In genomic region chr16:89118361-89119061, GRCh38 we compare ENCODE assay signal across 17 cellular contexts. TPM values are rescaled to one million over a fixed set of nuclear protein-coding genes. Genes with fewer than 3 reads are reported as not detected.
DNase-seq lines count a peak whose midpoint lies in the region; ATAC-seq, FAIRE-seq and TF ChIP-seq lines count a peak whose summit lies in the region.
"Had no signal": no experiment of that assay in that cellular context is flagged by ENCODE, and none has a peak within 500 bp of the region (broad histone marks: within the 10 kb centered on the region; RNA-seq: fewer than 3 reads in every experiment).

No MANE protein-coding gene starts in this region.

- no peaks in the 10 kb centered on the region for H3K9me3 Mint-ChIP-seq in H9
- no peaks in the 10 kb centered on the region for H3K9me3 Mint-ChIP-seq in stimulated activated naive B cell treated with anti-CD40 and anti-IgM and Interleukin-4, amounts not matched to agents 10 μg/mL and 1 μg/mL and 100 μg/mL, for 72 hours
- H3K9me3 Mint-ChIP-seq: mesothelial cell of epicardium had no signal

- TF ChIP-seq CTCF in H9 (conservative IDR thresholded peaks at IDR 0.05) (no peak), K562 (IDR thresholded peaks at IDR 0.05 in 2 of 3, conservative IDR thresholded peaks at IDR 0.05 in 1 of 3; ENCODE audit: insufficient read depth in 2 of 3, low read depth in 1 of 3, low read length in 3 of 3) (no peak), mucosa of descending colon (IDR thresholded peaks at IDR 0.05) (no peak)

- CTCF ChIA-PET in K562 (lab: Yijun Ruan, JAX; ENCODE audit: low intra/inter-chr PET ratio): no interaction called here

- no peak overlapping the region for H3K23ac ChIP-seq in H9 (ENCODE audit: insufficient read length, low read depth, low read length)

- H3K4me3 ChIP-seq in BLaER1 treated with 17β-estradiol and CSF1 and Interleukin-3, amounts not matched to agents 10 nM and 100 nM: no peak overlapping the region
- H3K4me3 ChIP-seq in K562: no peak overlapping the region
- no peak overlapping the region for H3K4me3 ChIP-seq in mucosa of descending colon
- no peak overlapping the region for H3K4me3 ChIP-seq in H7 (ENCODE audit: insufficient read depth, low read depth, low read length)
- H3K4me3 ChIP-seq: HAP-1, stomach had no signal

- H2BK12ac ChIP-seq in H9 (ENCODE audit: insufficient read length, low read depth, low read length): no peak overlapping the region

- H3K79me2 ChIP-seq in H9 (ENCODE audit: insufficient read depth, low read length): no peaks in the 10 kb centered on the region
- no peaks in the 10 kb centered on the region for H3K79me2 ChIP-seq in K562 (ENCODE audit: control insufficient read depth, insufficient read depth, low read length)

- H3K27ac ChIP-seq in BLaER1 treated with 17β-estradiol and CSF1 and Interleukin-3, amounts not matched to agents 10 nM and 100 nM: peak overlapping the region in 3 of 11 experiments; percentile 21 to 77 (median 74); a peak in 3 of 22 replicates
- H3K27ac ChIP-seq in H9 (ENCODE audit: insufficient read length, low read depth, low read length) (no peak overlapping the region), K562 (ENCODE audit: extremely low read depth, low read depth, low read length) (no peak overlapping the region)
- H3K27ac ChIP-seq: stomach had no signal

- H2AFZ ChIP-seq in H9 (ENCODE audit: low read length) (no peak overlapping the region), K562 (ENCODE audit: low read depth, low read length) (no peak overlapping the region)

- H3K56ac ChIP-seq in H9 (ENCODE audit: insufficient read length, low read depth, low read length): no peak overlapping the region

- in situ Hi-C loops in K562 (cut with MboI): no loop called here

- H3K4me1 ChIP-seq in BLaER1 treated with 17β-estradiol and CSF1 and Interleukin-3, amounts not matched to agents 10 nM and 100 nM: peaks cover 36 to 92% (median 70%) of the 10 kb centered on the region in 10 experiments
- H3K4me1 ChIP-seq in H9 (ENCODE audit: insufficient read depth, low read length): no peaks in the 10 kb centered on the region; the same call in 1 of the 2 replicates
- peaks cover 13 to 44% of the 10 kb centered on the region in 2 experiments; a peak in 4 of 5 replicates for H3K4me1 ChIP-seq in K562 (replicated peaks in 1 of 2; ENCODE audit: control insufficient read depth in 2 of 2, insufficient read depth in 2 of 2, low read length in 2 of 2)
- H3K4me1 ChIP-seq in mucosa of descending colon (ENCODE audit: low read depth): peaks cover 16% of the 10 kb centered on the region
- H3K4me1 ChIP-seq: BE2C, HAP-1 had no signal

- no peak overlapping the region for H4K5ac ChIP-seq in H9 (ENCODE audit: insufficient read length, low read depth, low read length)

- peaks cover 53 to 70% (median 64%) of the 10 kb centered on the region in 11 experiments for H3K36me3 ChIP-seq in BLaER1 treated with 17β-estradiol and CSF1 and Interleukin-3, amounts not matched to agents 10 nM and 100 nM
- H3K36me3 ChIP-seq in K562 (ENCODE audit: control insufficient read depth, insufficient read depth, low read length): peaks cover 73% of the 10 kb centered on the region; the same call in 2 of the 3 replicates
- no peaks in the 10 kb centered on the region for H3K36me3 ChIP-seq in mucosa of descending colon (ENCODE audit: low read depth)
- peaks cover 7% of the 10 kb centered on the region for H3K36me3 ChIP-seq in H7 (replicated peaks; ENCODE audit: control insufficient read depth, insufficient read depth, low read length)

- no peaks in the 10 kb centered on the region for H3K27me3 Mint-ChIP-seq in H9 (ENCODE audit: low read depth)
- no peaks in the 10 kb centered on the region for H3K27me3 Mint-ChIP-seq in stimulated activated naive B cell treated with anti-CD40 and anti-IgM and Interleukin-4, amounts not matched to agents 10 μg/mL and 1 μg/mL and 100 μg/mL, for 72 hours

- H3K9me1 ChIP-seq in K562 (ENCODE audit: control insufficient read depth, insufficient read depth, low read length): no peaks in the 10 kb centered on the region

- no TSS peak for BruUV-seq in K562 (replicated peaks; lab: Mats Ljungman, UMichigan)

- FAIRE-seq in K562 (lab: Jason Lieb, UNC): no peak

- H4K20me1 ChIP-seq in BLaER1 treated with 17β-estradiol and CSF1 and Interleukin-3, amounts not matched to agents 10 nM and 100 nM: peaks cover 0 to 34% (median 5%) of the 10 kb centered on the region in 11 experiments; a peak in 6 of 22 replicates
- H4K20me1 ChIP-seq in H9 (ENCODE audit: control insufficient read depth, insufficient read depth, insufficient read length) (peaks cover 2% of the 10 kb centered on the region), K562 (replicated peaks; ENCODE audit: control insufficient read depth, insufficient read depth, low read length) (no peaks in the 10 kb centered on the region; the same call in 1 of the 2 replicates)

- intact Hi-C loops in K562 (cut with micrococcal nuclease) (no loop called here), mucosa of descending colon (cut with DNase I, micrococcal nuclease) (no loop called here)

- no peak overlapping the region for H3K18ac ChIP-seq in H9 (ENCODE audit: insufficient read length, low read depth, low read length)

- peaks cover 19 to 65% (median 65%) of the 10 kb centered on the region in 3 experiments for H3K36me3 Mint-ChIP-seq in H9 (ENCODE audit: insufficient read depth in 1 of 3, low read depth in 3 of 3)
- H3K36me3 Mint-ChIP-seq in stimulated activated naive B cell treated with anti-CD40 and anti-IgM and Interleukin-4, amounts not matched to agents 10 μg/mL and 1 μg/mL and 100 μg/mL, for 72 hours: peaks cover 58 to 85% of the 10 kb centered on the region in 2 donors

- H3K14ac ChIP-seq in H9 (ENCODE audit: insufficient read depth, low read length): no peak overlapping the region; the same call in 1 of the 2 replicates

- peaks cover 0 to 2% (median 0%) of the 10 kb centered on the region in 11 experiments; a peak in 1 of 22 replicates for H3K9me3 ChIP-seq in BLaER1 treated with 17β-estradiol and CSF1 and Interleukin-3, amounts not matched to agents 10 nM and 100 nM (replicated peaks in 1 of 11)
- no peaks in the 10 kb centered on the region for H3K9me3 ChIP-seq in H9 (ENCODE audit: control insufficient read depth, low read depth, low read length)
- H3K9me3 ChIP-seq in K562 (replicated peaks; ENCODE audit: control insufficient read depth, insufficient read depth, low read depth, low read length): no peaks in the 10 kb centered on the region
- H3K9me3 ChIP-seq in mucosa of descending colon: no peaks in the 10 kb centered on the region
- H3K9me3 ChIP-seq: BE2C, HAP-1, stomach had no signal

- H3K4me3 Mint-ChIP-seq in H9: peak overlapping the region in 1 of 2 experiments; percentile 50; a peak in 1 of 5 replicates
- no peak overlapping the region for H3K4me3 Mint-ChIP-seq in stimulated activated naive B cell treated with anti-CD40 and anti-IgM and Interleukin-4, amounts not matched to agents 10 μg/mL and 1 μg/mL and 100 μg/mL, for 72 hours
- H3K4me3 Mint-ChIP-seq: mesothelial cell of epicardium had no signal

- TF ChIP-seq POLR2A in K562 (conservative IDR thresholded peaks at IDR 0.05): no peak

- no peak overlapping the region for H3T11ph ChIP-seq in H9 (ENCODE audit: low read length)

- H3K27ac Mint-ChIP-seq in H9: peak overlapping the region; percentile 59 to 81 (median 78); a peak in 6 of 7 replicates
- H3K27ac Mint-ChIP-seq in stimulated activated naive B cell treated with anti-CD40 and anti-IgM and Interleukin-4, amounts not matched to agents 10 μg/mL and 1 μg/mL and 100 μg/mL, for 72 hours: no peak overlapping the region
- H3K27ac Mint-ChIP-seq: mesothelial cell of epicardium had no signal

- POLR2A ChIA-PET in K562 (lab: Yijun Ruan, JAX): interaction anchor here (0.6 to 1.1 kb wide), 3 partner anchors 13 to 333 kb away, joined by 3 to 6 read pairs (median 4); partner anchors contain the start of gene PIEZO1

- no peak overlapping the region for H2BK5ac ChIP-seq in H9 (ENCODE audit: insufficient read length, low read length)

- no peak for ATAC-seq in K562
- no peak for ATAC-seq in mucosa of descending colon
- ATAC-seq in stimulated activated naive B cell treated with anti-CD40 and anti-IgM and Interleukin-4, amounts not matched to agents 10 μg/mL and 1 μg/mL and 100 μg/mL, for 72 hours (replicated peaks): no peak
- ATAC-seq: esophagus mucosa had no signal

- no peak for TF ChIP-seq RAD21 in K562 (CRISPR knock-in tag; conservative IDR thresholded peaks at IDR 0.05 in 1 of 2, IDR thresholded peaks at IDR 0.05 in 1 of 2)

- H3K4me1 Mint-ChIP-seq in H9: peaks cover 19 to 23% of the 10 kb centered on the region in 2 experiments
- H3K4me1 Mint-ChIP-seq in stimulated activated naive B cell treated with anti-CD40 and anti-IgM and Interleukin-4, amounts not matched to agents 10 μg/mL and 1 μg/mL and 100 μg/mL, for 72 hours: peaks cover 34 to 53% of the 10 kb centered on the region in 2 donors

- no peak overlapping the region for H3K4ac ChIP-seq in H9 (ENCODE audit: low read depth, low read length)

- H3K4me2 ChIP-seq in BLaER1 treated with 17β-estradiol and CSF1 and Interleukin-3, amounts not matched to agents 10 nM and 100 nM: peak overlapping the region in 8 of 11 experiments; percentile 12 to 100 (median 96); a peak in 12 of 22 replicates
- H3K4me2 ChIP-seq in H9 (ENCODE audit: insufficient read depth, insufficient read length, low read length) (no peak overlapping the region), K562 (ENCODE audit: insufficient read depth, low read length) (no peak overlapping the region)

- no peak overlapping the region for H2BK20ac ChIP-seq in H9 (ENCODE audit: low read depth, low read length, poor library complexity, severe bottlenecking)

- H4K8ac ChIP-seq in H9 (replicated peaks; ENCODE audit: insufficient read length, low read depth, low read length): no peak overlapping the region

- no peak overlapping the region for H2BK15ac ChIP-seq in H9 (ENCODE audit: low read depth, low read length)

- WGBS in H9 (ENCODE audit: extremely low coverage, insufficient read length, low lambda C conversion rate): no CpG with 5 or more reads among the region's 21 CpGs
- 91% methylated on average over 16 of the region's 21 CpGs for WGBS in K562 (ENCODE audit: insufficient coverage, low coverage, missing lambda C conversion rate)

- no peak overlapping the region for H4K91ac ChIP-seq in H9 (ENCODE audit: insufficient read length, low read depth, low read length)

- H2BK120ac ChIP-seq in H9 (ENCODE audit: low read depth, low read length, poor library complexity, severe bottlenecking): no peak overlapping the region

- H3K23me2 ChIP-seq in H9 (ENCODE audit: insufficient read length, low read depth, low read length, poor library complexity, severe bottlenecking): no peaks in the 10 kb centered on the region

- no peaks in the 10 kb centered on the region for H3K79me1 ChIP-seq in H9 (ENCODE audit: insufficient read depth, low read depth, low read length, poor library complexity, severe bottlenecking)

- peak; percentile 52 for DNase-seq in H9
- DNase-seq in K562 (ENCODE audit: extremely low read depth in 1 of 4, low spot score in 3 of 4): no peak
- peak in 2 of 3 donors; percentile 25 to 44 for DNase-seq in mucosa of descending colon
- DNase-seq in stimulated activated naive B cell treated with anti-CD40 and anti-IgM and Interleukin-4, amounts not matched to agents 10 μg/mL and 1 μg/mL and 100 μg/mL, for 72 hours: no peak
- DNase-seq in H7: no peak
- DNase-seq in dermis blood vessel endothelial cell: no peak
- no peak for DNase-seq in KG1 (lab: John Stamatoyannopoulos, UW)
- DNase-seq: activated CD4-positive, alpha-beta T cell treated with anti-CD3 and anti-CD28 coated beads for 4 hours; activated effector memory CD4-positive, alpha-beta T cell treated with Interleukin-2 at 50 U/mL for 16 hours; NCI-H2171; stimulated activated CD4-positive, alpha-beta T cell treated with anti-CD3 and anti-CD28 coated beads, Interleukin-2, amount 100 ng/mL, for 48 hours; stomach had no signal

- H2AK5ac ChIP-seq in H9 (ENCODE audit: insufficient read length, low read length): no peak overlapping the region

- peak overlapping the region in 3 of 11 experiments; percentile 1 to 70 (median 28); a peak in 2 of 22 replicates for H3K9ac ChIP-seq in BLaER1 treated with 17β-estradiol and CSF1 and Interleukin-3, amounts not matched to agents 10 nM and 100 nM
- no peak overlapping the region for H3K9ac ChIP-seq in H9 (ENCODE audit: extremely low read depth, insufficient read length, low read length)
- no peak overlapping the region for H3K9ac ChIP-seq in K562 (ENCODE audit: insufficient read depth in 1 of 2, low read depth in 2 of 2, low read length in 2 of 2)

- H3K27me3 ChIP-seq in BLaER1 treated with 17β-estradiol and CSF1 and Interleukin-3, amounts not matched to agents 10 nM and 100 nM: no peaks in the 10 kb centered on the region
- no peaks in the 10 kb centered on the region for H3K27me3 ChIP-seq in H9 (ENCODE audit: insufficient read depth, low read length)
- H3K27me3 ChIP-seq in K562 (ENCODE audit: control insufficient read depth in 2 of 2, insufficient read depth in 2 of 2, low read length in 2 of 2): no peaks in the 10 kb centered on the region
- no peaks in the 10 kb centered on the region for H3K27me3 ChIP-seq in H7 (ENCODE audit: control insufficient read depth, insufficient read depth, low read length)
- H3K27me3 ChIP-seq: BE2C, stomach had no signal

- no peak for TF ChIP-seq EP300 in K562 (IDR thresholded peaks at IDR 0.05; ENCODE audit: low read length)

RNA-seq across cellular contexts. Expression of gene ACSF3, which starts 24.9 kb away (rescaled TPM):
- total RNA-seq in H9 (2021) (22.3 and 31.3 TPM in 2 replicates), K562 (2014; rRNA removed) (28.5 and 37.0 TPM in 2 replicates), K562 (2014; rRNA removed; fragmentation: Illumina TruSeq; extraction: Trizol) (14.0 and 14.6 TPM in 2 replicates), K562 (2015; rRNA removed; fragmentation: Illumina TruSeq; extraction: Trizol) (14.5 and 16.9 TPM in 2 replicates), K562 (2021) (31.7 and 32.8 TPM in 2 replicates), mucosa of descending colon (10 to 100 TPM; 44.7 to 77.8 (median 49.6) TPM), dermis blood vessel endothelial cell (27.2 and 33.6 TPM in 2 replicates)
- total RNA-seq in K562 (2011; cell fraction: chromatin; rRNA removed; ENCODE audit: low replicate concordance): 55.6 and 73.7 TPM in 2 replicates
- total RNA-seq in K562 (2011; cell fraction: nucleolus; rRNA removed): 44.2 and 45.9 TPM in 2 replicates
- 35.3 and 39.0 TPM in 2 replicates for total RNA-seq in K562 (2011; cell fraction: nucleoplasm; rRNA removed)
- polyA plus RNA-seq in K562 (2011; rRNA removed) (14.9 and 15.9 TPM in 2 replicates), K562 (2014; fragmentation: Illumina TruSeq; extraction: Trizol) (14.7 and 21.0 TPM in 2 replicates), K562 (2014; fragmentation: Nextera tagmentation; extraction: Ambion mirVana) (1 to 10 TPM in 1 of 2 experiments, under 1 TPM in 1; 0.77 to 1.9 TPM), K562 (2014; rRNA removed) (27.3 and 29.8 TPM in 2 replicates)
- 12.9 and 34.5 TPM in 2 replicates for polyA plus RNA-seq in K562 (2011; cell fraction: cytosol; rRNA removed)
- 22.1 and 40.2 TPM in 2 replicates for polyA plus RNA-seq in K562 (2011; cell fraction: nucleus; rRNA removed)
- polyA plus RNA-seq in K562 (2012): 16.9 and 29.2 TPM in 2 replicates
- 16.2 and 17.6 TPM in 2 replicates for polyA minus RNA-seq in K562 (2011; rRNA and poly(A)+ RNA removed)
- polyA minus RNA-seq in K562 (2011; cell fraction: cytosol; rRNA and poly(A)+ RNA removed): 40.6 and 53.1 TPM in 2 replicates
- polyA minus RNA-seq in K562 (2011; cell fraction: nucleus; rRNA and poly(A)+ RNA removed): 21.0 and 22.3 TPM in 2 replicates
- 20.2 and 24.0 TPM in 2 replicates for total RNA-seq in H7 (2014; rRNA removed; shearing (Covaris generic))

RNA-seq across cellular contexts. Expression of gene CDH15, which starts 53.0 kb away (rescaled TPM):
- total RNA-seq in H9 (2021) (0.18 and 0.28 TPM in 2 replicates), K562 (2014; rRNA removed) (0.16 and 0.18 TPM in 2 replicates), K562 (2014; rRNA removed; fragmentation: Illumina TruSeq; extraction: Trizol) (not detected in 2 replicates), K562 (2015; rRNA removed; fragmentation: Illumina TruSeq; extraction: Trizol) (not detected in 2 replicates), K562 (2021) (0.07 and 0.11 TPM in 2 replicates), mucosa of descending colon (not detected), dermis blood vessel endothelial cell (0.05 TPM in 1 of 2 replicates, not detected in the other)
- 0.37 TPM in 1 of 2 replicates, not detected in the other for total RNA-seq in K562 (2011; cell fraction: chromatin; rRNA removed; ENCODE audit: low replicate concordance)
- total RNA-seq in K562 (2011; cell fraction: nucleolus; rRNA removed): 0.33 TPM in 1 of 2 replicates, not detected in the other
- total RNA-seq in K562 (2011; cell fraction: nucleoplasm; rRNA removed): not detected in 2 replicates
- polyA plus RNA-seq in K562 (2011; rRNA removed) (0.03 TPM in 1 of 2 replicates, not detected in the other), K562 (2014; fragmentation: Illumina TruSeq; extraction: Trizol) (not detected in 2 replicates), K562 (2014; fragmentation: Nextera tagmentation; extraction: Ambion mirVana) (not detected), K562 (2014; rRNA removed) (not detected in 2 replicates)
- 0.03 and 0.12 TPM in 2 replicates for polyA plus RNA-seq in K562 (2011; cell fraction: cytosol; rRNA removed)
- polyA plus RNA-seq in K562 (2011; cell fraction: nucleus; rRNA removed): 0.08 and 0.09 TPM in 2 replicates
- 0.11 and 0.12 TPM in 2 replicates for polyA plus RNA-seq in K562 (2012)
- polyA minus RNA-seq in K562 (2011; rRNA and poly(A)+ RNA removed): not detected in 2 replicates
- polyA minus RNA-seq in K562 (2011; cell fraction: cytosol; rRNA and poly(A)+ RNA removed): not detected in 2 replicates
- not detected in 2 replicates for polyA minus RNA-seq in K562 (2011; cell fraction: nucleus; rRNA and poly(A)+ RNA removed)
- total RNA-seq in H7 (2014; rRNA removed; shearing (Covaris generic)): 0.07 and 0.10 TPM in 2 replicates
- total RNA-seq: esophagus mucosa, stomach had no signal

Comparison
In these comparisons a context has a peak if more than half of its experiments do, and no peak if none do; other contexts are left out.
1. H3K4me2 ChIP-seq: peak in BLaER1 treated with 17β-estradiol and CSF1 and Interleukin-3, amounts not matched to agents 10 nM and 100 nM (8 of 11); none in H9 (single experiment) and K562 (single experiment).
2. DNase-seq: peak in H9 (single experiment) and mucosa of descending colon (2 of 3); none in K562 (0 of 4), stimulated activated naive B cell treated with anti-CD40 and anti-IgM and Interleukin-4, amounts not matched to agents 10 μg/mL and 1 μg/mL and 100 μg/mL, for 72 hours (single experiment), H7 (single experiment), dermis blood vessel endothelial cell (single experiment) and KG1 (single experiment).